In genomic region chr5:43179836-43180235, GRCh38 we compare ENCODE assay signal across 23 cellular contexts. TPM values are rescaled to one million over a fixed set of nuclear protein-coding genes. Genes with fewer than 3 reads are reported as not detected.
"Had no signal": no experiment of that assay in that cellular context is flagged by ENCODE, and none has a peak within 500 bp of the region (broad histone marks: within the 10 kb centered on the region; RNA-seq: fewer than 3 reads in every experiment).

No MANE protein-coding gene starts in this region.

- H3K4me1 Mint-ChIP-seq: mesothelial cell of epicardium; stimulated activated memory B cell treated with anti-CD40 and anti-IgM and Interleukin-4, amounts not matched to agents 10 μg/mL and 1 μg/mL and 100 μg/mL, for 72 hours; stimulated activated naive CD8-positive, alpha-beta T cell treated with anti-CD3 and anti-CD28 coated beads, Interleukin-15, amount 100 ng/mL, for 72 hours had no signal

- H3K27ac ChIP-seq: left ventricle myocardium inferior, ovary, prostate gland, skin epidermis, spleen, transverse colon, upper lobe of left lung, vagina had no signal

- DNase-seq: islet precursor cell; left ventricle myocardium inferior; mesendoderm; naive B cell; natural killer cell; ovary; retina; right cardiac atrium; spleen; stimulated activated CD4-positive, alpha-beta T cell treated with anti-CD3 and anti-CD28 coated beads, Interleukin-4, amount 100 ng/mL, for 4 hours; stimulated activated CD8-positive, alpha-beta memory T cell treated with anti-CD3 and anti-CD28 coated beads, Interleukin-4, amount 100 ng/mL, for 48 hours; stimulated activated naive CD4-positive, alpha-beta T cell treated with Interleukin-2 at 50 U/mL for 16 hours; stimulated activated naive CD8-positive, alpha-beta T cell treated with anti-CD3 and anti-CD28 coated beads, Interleukin-15, amount 100 ng/mL, for 72 hours; substantia nigra; transverse colon; upper lobe of left lung had no signal

- H3K4me3 ChIP-seq: left ventricle myocardium inferior, lung, ovary, prostate gland, skin epidermis, spleen, transverse colon, upper lobe of left lung, vagina had no signal

- H3K9me3 ChIP-seq: left ventricle myocardium inferior, ovary, prostate gland, spleen, transverse colon, upper lobe of left lung, vagina had no signal

- H3K4me3 Mint-ChIP-seq: mesothelial cell of epicardium; naive B cell; natural killer cell; stimulated activated memory B cell treated with anti-CD40 and anti-IgM and Interleukin-4, amounts not matched to agents 10 μg/mL and 1 μg/mL and 100 μg/mL, for 72 hours; stimulated activated naive CD8-positive, alpha-beta T cell treated with anti-CD3 and anti-CD28 coated beads, Interleukin-15, amount 100 ng/mL, for 72 hours had no signal

- H3K4me1 ChIP-seq: left ventricle myocardium inferior, prostate gland, spleen, transverse colon, upper lobe of left lung, vagina had no signal

- H3K9me3 Mint-ChIP-seq: mesothelial cell of epicardium; naive B cell; natural killer cell; stimulated activated memory B cell treated with anti-CD40 and anti-IgM and Interleukin-4, amounts not matched to agents 10 μg/mL and 1 μg/mL and 100 μg/mL, for 72 hours; stimulated activated naive CD8-positive, alpha-beta T cell treated with anti-CD3 and anti-CD28 coated beads, Interleukin-15, amount 100 ng/mL, for 72 hours had no signal

- H3K36me3 ChIP-seq: ovary, prostate gland, vagina had no signal

- H3K27me3 ChIP-seq: ovary, spleen, transverse colon, upper lobe of left lung, vagina had no signal

- H3K27me3 Mint-ChIP-seq: naive B cell; stimulated activated memory B cell treated with anti-CD40 and anti-IgM and Interleukin-4, amounts not matched to agents 10 μg/mL and 1 μg/mL and 100 μg/mL, for 72 hours; stimulated activated naive CD8-positive, alpha-beta T cell treated with anti-CD3 and anti-CD28 coated beads, Interleukin-15, amount 100 ng/mL, for 72 hours had no signal

- H3K27ac Mint-ChIP-seq: mesothelial cell of epicardium; stimulated activated memory B cell treated with anti-CD40 and anti-IgM and Interleukin-4, amounts not matched to agents 10 μg/mL and 1 μg/mL and 100 μg/mL, for 72 hours; stimulated activated naive CD8-positive, alpha-beta T cell treated with anti-CD3 and anti-CD28 coated beads, Interleukin-15, amount 100 ng/mL, for 72 hours had no signal

- ATAC-seq: natural killer cell; right cardiac atrium; sciatic nerve; stimulated activated memory B cell treated with anti-CD40 and anti-IgM and Interleukin-4, amounts not matched to agents 10 μg/mL and 1 μg/mL and 100 μg/mL, for 72 hours; stimulated activated naive CD8-positive, alpha-beta T cell treated with anti-CD3 and anti-CD28 coated beads, Interleukin-15, amount 100 ng/mL, for 72 hours had no signal

RNA-seq across cellular contexts. Expression of gene NIM1K, which starts 12.2 kb away (rescaled TPM):
- total RNA-seq: vagina had no signal
